In genomic region chr1:236795757-236796719, GRCh38 we compare ENCODE assay signal across 8 cellular contexts. TPM values are rescaled to one million over a fixed set of nuclear protein-coding genes. Genes with fewer than 3 reads are reported as not detected.
DNase-seq lines count a peak whose midpoint lies in the region; ATAC-seq and TF ChIP-seq lines count a peak whose summit lies in the region.

No MANE protein-coding gene starts in this region.

- H3K36me3 Mint-ChIP-seq in activated naive CD4-positive, alpha-beta T cell treated with anti-CD3 and anti-CD28 coated beads, Interleukin-2, amount 10 ng/mL, durations not matched to agents 7 days and 5 days: peaks cover 11% of the 10 kb centered on the region

- H3K27me3 Mint-ChIP-seq in activated naive CD4-positive, alpha-beta T cell treated with anti-CD3 and anti-CD28 coated beads, Interleukin-2, amount 10 ng/mL, durations not matched to agents 7 days and 5 days: peaks cover 14% of the 10 kb centered on the region

- ATAC-seq in HG02642 (IDR thresholded peaks at IDR 0.05; ENCODE audit: poor library complexity, unreplicated experiment) (peak; percentile 34), heart right ventricle (peak; percentile 13 to 58 (median 36)), sciatic nerve (peak; percentile 36)

- intact Hi-C loops in heart right ventricle (cut with DNase I): loop anchor here in 6 of 10 donors (10.0 kb wide), 3 partner anchors 69 to 511 kb away; partner anchors contain the start of genes HEATR1 (in 5 of the 6) and ERO1B (in 3 of the 6)
- intact Hi-C loops in sciatic nerve (cut with DNase I): no loop called here

- H3K4me1 Mint-ChIP-seq in activated naive CD4-positive, alpha-beta T cell treated with anti-CD3 and anti-CD28 coated beads, Interleukin-2, amount 10 ng/mL, durations not matched to agents 7 days and 5 days: peaks cover 35% of the 10 kb centered on the region

- peak overlapping the region; percentile 88 for H3K4me3 Mint-ChIP-seq in activated naive CD4-positive, alpha-beta T cell treated with anti-CD3 and anti-CD28 coated beads, Interleukin-2, amount 10 ng/mL, durations not matched to agents 7 days and 5 days

- 1% methylated on average over 41 of the region's 41 CpGs for WGBS in heart right ventricle, 2 donors

- no peaks in the 10 kb centered on the region for H3K9me3 ChIP-seq in heart right ventricle

- peak overlapping the region; percentile 85 to 97 (median 94) for H3K27ac ChIP-seq in heart right ventricle

- H3K9me3 Mint-ChIP-seq in activated naive CD4-positive, alpha-beta T cell treated with anti-CD3 and anti-CD28 coated beads, Interleukin-2, amount 10 ng/mL, durations not matched to agents 7 days and 5 days: no peaks in the 10 kb centered on the region

- CTCF ChIA-PET in activated naive CD4-positive, alpha-beta T cell treated with anti-CD3 and anti-CD28 coated beads, Interleukin-2, amount 10 ng/mL, durations not matched to agents 7 days and 5 days (lab: Charles Lee): interaction anchor here (0.6 to 2.7 kb wide), 2 partner anchors 191 to 397 kb away, joined by 3 to 9 read pairs; partner anchors contain the start of gene HEATR1

- H3K4me1 ChIP-seq in heart right ventricle: peaks cover 0 to 53% (median 39%) of the 10 kb centered on the region in 9 donors

- peaks cover 0 to 5% (median 0%) of the 10 kb centered on the region in 7 donors for H3K27me3 ChIP-seq in heart right ventricle

- peak overlapping the region; percentile 65 to 98 (median 89) for H3K4me3 ChIP-seq in heart right ventricle

- peaks cover 0 to 13% (median 0%) of the 10 kb centered on the region in 9 donors for H3K36me3 ChIP-seq in heart right ventricle

- peak; percentile 8 for DNase-seq in NCI-H510A treated with DMSO at 0.1 percent for 48 hours (lab: John Stamatoyannopoulos, UW)
- no peak for DNase-seq in NCI-H510A (lab: John Stamatoyannopoulos, UW)
- DNase-seq in NCI-H345 (lab: John Stamatoyannopoulos, UW): peak; percentile 8
- DNase-seq in activated naive CD4-positive, alpha-beta T cell treated with anti-CD3 and anti-CD28 coated beads, Interleukin-2, amount 10 ng/mL, durations not matched to agents 7 days and 5 days: no peak
- peak in 1 of 2 donors; percentile 34 for DNase-seq in heart right ventricle
- no peak for DNase-seq in sciatic nerve (ENCODE audit: low spot score)
- no peak for DNase-seq in Ammon's horn (ENCODE audit: low spot score)

- H3K27ac Mint-ChIP-seq in activated naive CD4-positive, alpha-beta T cell treated with anti-CD3 and anti-CD28 coated beads, Interleukin-2, amount 10 ng/mL, durations not matched to agents 7 days and 5 days: peak overlapping the region; percentile 98

- no peak for TF ChIP-seq CTCF in heart right ventricle (IDR thresholded peaks at IDR 0.05)

RNA-seq across cellular contexts. Expression of gene MTR, which starts 0.9 kb away (rescaled TPM):
- total RNA-seq in heart right ventricle: 100 to 1,000 TPM in 1 of 10 donors, 10 to 100 TPM in 9; 39.4 to 100 (median 71.6) TPM
- 10 to 100 TPM in 1 of 2 donors, 1 to 10 TPM in 1; 5.2 to 13.0 TPM for polyA plus RNA-seq in heart right ventricle
- total RNA-seq in sciatic nerve: 64.0 TPM

Comparison
In these comparisons a context has a peak if more than half of its experiments do, and no peak if none do; other contexts are left out.
1. DNase-seq: peak in NCI-H510A treated with DMSO at 0.1 percent for 48 hours (single experiment) and NCI-H345 (single experiment); none in NCI-H510A (single experiment), activated naive CD4-positive, alpha-beta T cell treated with anti-CD3 and anti-CD28 coated beads, Interleukin-2, amount 10 ng/mL, durations not matched to agents 7 days and 5 days (single experiment), sciatic nerve (single experiment) and Ammon's horn (single experiment).
2. Peak in every context shown above with its lines, with median percentiles within 50 percentile points of each other: ATAC-seq.